In the genomic region with DNA sequence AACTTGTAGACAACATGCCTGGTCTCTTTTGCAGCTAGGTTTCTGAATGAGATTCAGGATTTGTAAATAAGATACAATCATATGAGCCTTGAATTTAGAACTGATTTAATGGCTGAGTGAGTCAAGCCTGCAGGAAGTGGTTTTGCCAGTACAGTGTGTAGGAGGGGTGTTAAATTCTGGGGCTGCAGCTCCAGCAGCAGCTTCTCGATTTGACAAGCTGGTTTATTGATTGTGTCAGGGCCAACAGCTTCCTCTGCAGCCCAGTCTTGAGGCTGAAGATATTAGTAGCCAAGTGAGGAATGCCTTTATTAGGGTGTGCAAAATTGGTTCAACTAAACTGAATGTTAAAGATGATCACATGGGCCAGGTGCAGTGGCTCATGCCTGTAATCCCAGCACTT, we compare ENCODE assay signal across 7 cellular contexts. TPM values are rescaled to one million over a fixed set of nuclear protein-coding genes. Genes with fewer than 3 reads are reported as not detected.
DNase-seq lines count a peak whose midpoint lies in the region; ATAC-seq and TF ChIP-seq lines count a peak whose summit lies in the region.

No MANE protein-coding gene starts in this region.

- H3K9me3 Mint-ChIP-seq in CD14-positive monocyte, result peaks cover 2 to 15% (median 9%) of the 10 kb centered on the region in 7 donors

- no peaks in the 10 kb centered on the region for H3K4me1 ChIP-seq in prostate gland (replicated peaks)

- WGBS in prostate gland, result 0% methylated on average over 1 of the region's 1 CpG

- H3K4me3 ChIP-seq in prostate gland, result no peak overlapping the region

- H3K4me1 Mint-ChIP-seq in CD14-positive monocyte, result peaks cover 33% of the 10 kb centered on the region

- no peaks in the 10 kb centered on the region for H3K27me3 ChIP-seq in prostate gland (replicated peaks; ENCODE audit: insufficient read depth)

- no peak overlapping the region for H3K27ac ChIP-seq in prostate gland

- peaks cover 0 to 3% of the 10 kb centered on the region in 2 donors for H3K36me3 Mint-ChIP-seq in CD14-positive monocyte

- no peak for TF ChIP-seq CTCF in prostate gland (IDR thresholded peaks at IDR 0.05)
- TF ChIP-seq CTCF in CD14-positive monocyte (IDR thresholded peaks at IDR 0.05), result no peak

- peak; percentile 89 for DNase-seq in HT1080 (ENCODE audit: low read depth)
- peak; percentile 10 to 19 for DNase-seq in activated CD8-positive, alpha-beta memory T cell treated with anti-CD3 and anti-CD28 coated beads for 4 hours (ENCODE audit: low read depth in 2 of 2)
- DNase-seq in left ventricle myocardium superior, result no peak
- DNase-seq in stimulated activated CD8-positive, alpha-beta memory T cell treated with anti-CD3 and anti-CD28 coated beads, Interleukin-7, amount 100 ng/mL, for 24 hours (ENCODE audit: low read depth), result peak; percentile 4
- no peak for DNase-seq in SHP77 (lab: John Stamatoyannopoulos, UW)
- no peak for DNase-seq in prostate gland (ENCODE audit: low spot score)
- DNase-seq in CD14-positive monocyte (ENCODE audit: low spot score), result no peak

- ATAC-seq in left ventricle myocardium superior, result peak; percentile 44

- no peaks in the 10 kb centered on the region for H3K9me3 ChIP-seq in prostate gland

- intact Hi-C loops in left ventricle myocardium superior (cut with micrococcal nuclease) (no loop called here), prostate gland (cut with DNase I) (no loop called here), CD14-positive monocyte (cut with micrococcal nuclease) (no loop called here)

- no peak for TF ChIP-seq POLR2A in prostate gland (IDR thresholded peaks at IDR 0.05)

- H3K4me3 Mint-ChIP-seq in CD14-positive monocyte, result peak overlapping the region in 1 of 2 donors; percentile 22

- peak overlapping the region in 2 of 7 donors; percentile 26 to 63 for H3K27ac Mint-ChIP-seq in CD14-positive monocyte

- peaks cover 5 to 22% (median 17%) of the 10 kb centered on the region in 3 donors for H3K27me3 Mint-ChIP-seq in CD14-positive monocyte (ENCODE audit: low read depth in 3 of 3)

- no peaks in the 10 kb centered on the region for H3K36me3 ChIP-seq in prostate gland

RNA-seq across cellular contexts. Expression of a gene that starts 11.5 kb away (rescaled TPM):
- total RNA-seq in HT1080 (2014; rRNA removed; shearing (Covaris generic)), result not detected in 2 replicates
- not detected in 2 replicates for polyA plus RNA-seq in HT1080 (2015; cell fraction: cytosol; rRNA removed)
- not detected in 2 replicates for polyA plus RNA-seq in HT1080 (2015; cell fraction: nucleus; rRNA removed)
- total RNA-seq in left ventricle myocardium superior (47.1 TPM), prostate gland (10 to 100 TPM in 1 of 2 donors, 1 to 10 TPM in 1; 8.7 to 23.2 TPM)
- not detected for polyA plus RNA-seq in CD14-positive monocyte

Comparison
In these comparisons a context has a peak if more than half of its experiments do, and no peak if none do; other contexts are left out.
1. DNase-seq: peak in HT1080 (single experiment), activated CD8-positive, alpha-beta memory T cell treated with anti-CD3 and anti-CD28 coated beads for 4 hours (2 of 2) and stimulated activated CD8-positive, alpha-beta memory T cell treated with anti-CD3 and anti-CD28 coated beads, Interleukin-7, amount 100 ng/mL, for 24 hours (single experiment); none in left ventricle myocardium superior (single experiment), SHP77 (0 of 2), prostate gland (single experiment) and CD14-positive monocyte (single experiment).